Comparison of ENCODE assay signal across 18 cellular contexts in the genomic region with DNA sequence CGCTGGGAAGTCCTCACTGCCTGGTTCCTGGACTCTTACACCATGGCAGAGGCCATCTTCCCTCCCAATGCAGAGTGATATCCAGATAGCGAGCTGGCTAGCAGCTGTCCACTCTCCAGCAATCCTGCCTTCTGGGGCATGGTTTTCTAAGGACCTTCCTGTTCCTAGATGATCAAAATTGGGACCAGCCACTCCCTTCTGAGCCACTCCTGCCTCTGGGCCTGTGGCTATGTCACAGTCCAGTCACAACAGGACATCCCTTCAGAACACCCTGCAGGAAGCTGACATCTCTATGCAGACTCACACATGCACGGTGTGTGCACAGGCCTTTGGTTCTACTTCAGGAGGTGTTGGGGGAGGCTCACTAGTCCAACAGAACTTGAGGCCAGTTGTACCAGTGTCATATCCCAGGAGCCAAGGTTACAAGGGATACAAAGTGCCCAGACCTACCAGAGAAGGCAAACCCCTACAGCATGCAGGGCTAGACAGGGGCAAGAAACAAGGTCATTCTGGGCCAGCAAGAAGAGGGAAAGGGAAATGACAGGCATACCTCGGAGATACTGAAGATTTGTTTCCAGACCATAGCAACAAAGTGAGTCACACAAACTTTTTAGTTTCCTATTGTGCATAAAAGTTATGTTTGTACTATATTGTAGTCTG. TPM values are rescaled to one million over a fixed set of nuclear protein-coding genes. Genes with fewer than 3 reads are reported as not detected.
DNase-seq lines count a peak whose midpoint lies in the region; ATAC-seq, FAIRE-seq and TF ChIP-seq lines count a peak whose summit lies in the region.
"Had no signal": no experiment of that assay in that cellular context is flagged by ENCODE, and none has a peak within 500 bp of the region (broad histone marks: within the 10 kb centered on the region; RNA-seq: fewer than 3 reads in every experiment).

No MANE protein-coding gene starts in this region.

- no peaks in the 10 kb centered on the region for H3K79me2 ChIP-seq in K562 (ENCODE audit: control insufficient read depth, insufficient read depth, low read length)

- no peaks in the 10 kb centered on the region for H3K27me3 ChIP-seq in K562 (ENCODE audit: control insufficient read depth in 2 of 2, insufficient read depth in 2 of 2, low read length in 2 of 2)
- H3K27me3 ChIP-seq: heart left ventricle, tibial artery had no signal

- WGBS in K562 (ENCODE audit: insufficient coverage, low coverage, missing lambda C conversion rate), result 12% methylated on average over 4 of the region's 4 CpGs

- H3K9me1 ChIP-seq in K562 (ENCODE audit: control insufficient read depth, insufficient read depth, low read length), result no peaks in the 10 kb centered on the region

- peaks cover 16% of the 10 kb centered on the region; the same call in 2 of the 3 replicates for H3K36me3 ChIP-seq in K562 (ENCODE audit: control insufficient read depth, insufficient read depth, low read length)

- POLR2A ChIA-PET in K562 (lab: Yijun Ruan, JAX), result interaction anchor here (0.5 to 4.9 kb wide), 8 partner anchors 9 to 434 kb away, joined by 3 to 27 read pairs (median 3); a partner anchor contains a TSS

- intact Hi-C loops in K562 (cut with micrococcal nuclease), result loop anchor here (5.0 kb wide), 1 partner anchor 34 kb away; no protein-coding TSS in a partner anchor

- peak; percentile 82 for FAIRE-seq in K562 (lab: Jason Lieb, UNC)

- DNase-seq in activated T-cell treated with anti-CD3 and anti-CD28 coated beads, Interleukin-2, amount 50 U/mL, for 48 hours, result peak; percentile 18 to 19
- no peak for DNase-seq in activated T-cell treated with anti-CD3 and anti-CD28 coated beads, Interleukin-2, amount 50 U/mL, for 1 hour
- DNase-seq in K562 (ENCODE audit: extremely low read depth in 1 of 4, low spot score in 3 of 4) (peak in 3 of 4 experiments; percentile 45 to 62 (median 56)), kidney tubule cell (ENCODE audit: low spot score) (peak; percentile 46), islet precursor cell (no peak)
- DNase-seq in NK-92 treated with Interleukin-12 subunit alpha and Interleukin-12 subunit beta, amount 100 ng/mL, for 24 hours (lab: John Stamatoyannopoulos, UW), result no peak
- DNase-seq: activated CD8-positive, alpha-beta memory T cell treated with anti-CD3 and anti-CD28 coated beads, Interleukin-2, amount 50 U/mL, for 48 hours; anterior cingulate cortex; effector CD8-positive, alpha-beta T cell; heart left ventricle; left ventricle myocardium superior; NCI-H2081; occipital lobe; tibial artery had no signal

- peaks cover 10 to 20% of the 10 kb centered on the region in 2 experiments for H3K4me1 ChIP-seq in K562 (replicated peaks in 1 of 2; ENCODE audit: control insufficient read depth in 2 of 2, insufficient read depth in 2 of 2, low read length in 2 of 2)
- H3K4me1 ChIP-seq: heart left ventricle, tibial artery had no signal

- peak; percentile 38 for ATAC-seq in K562
- ATAC-seq in GM18907 (IDR thresholded peaks at IDR 0.05; ENCODE audit: unreplicated experiment), result no peak
- no peak for ATAC-seq in GM19463 (IDR thresholded peaks at IDR 0.05; ENCODE audit: unreplicated experiment)
- ATAC-seq: left ventricle myocardium superior had no signal

- 0 out of 2 replicates have a peak, but pooled peaks cover 6% of the 10 kb centered on the region for H4K20me1 ChIP-seq in K562 (replicated peaks; ENCODE audit: control insufficient read depth, insufficient read depth, low read length)

- CTCF ChIA-PET in K562 (lab: Yijun Ruan, JAX; ENCODE audit: low intra/inter-chr PET ratio), result no interaction called here

- H3K4me2 ChIP-seq in K562 (ENCODE audit: insufficient read depth, low read length), result peak overlapping the region; percentile 50
- H3K4me2 ChIP-seq: KMS-11 had no signal

- BruUV-seq in K562 (replicated peaks; lab: Mats Ljungman, UMichigan), result no TSS peak

- peak overlapping the region; percentile 75 for H2AFZ ChIP-seq in K562 (ENCODE audit: low read depth, low read length)

- no peak for TF ChIP-seq EP300 in K562 (IDR thresholded peaks at IDR 0.05; ENCODE audit: low read length)

- in situ Hi-C loops in K562 (cut with MboI), result loop anchor here (25.0 kb wide), 1 partner anchor 1436 kb away; a partner anchor contains a TSS

- peak overlapping the region; percentile 26 to 82; a peak in 1 of 4 replicates for H3K9ac ChIP-seq in K562 (ENCODE audit: insufficient read depth in 1 of 2, low read depth in 2 of 2, low read length in 2 of 2)
- H3K9ac ChIP-seq: KMS-11 had no signal

- TF ChIP-seq POLR2A in K562 (conservative IDR thresholded peaks at IDR 0.05), result no peak

- H3K9me3 ChIP-seq in K562 (replicated peaks; ENCODE audit: control insufficient read depth, insufficient read depth, low read depth, low read length), result no peaks in the 10 kb centered on the region
- H3K9me3 ChIP-seq: heart left ventricle, tibial artery had no signal

- TF ChIP-seq CTCF in K562 (IDR thresholded peaks at IDR 0.05 in 2 of 3, conservative IDR thresholded peaks at IDR 0.05 in 1 of 3; ENCODE audit: insufficient read depth in 2 of 3, low read depth in 1 of 3, low read length in 3 of 3), result no peak

- H3K4me3 ChIP-seq in K562, result no peak overlapping the region
- H3K4me3 ChIP-seq: heart left ventricle, tibial artery had no signal

- H3K27ac ChIP-seq in K562 (ENCODE audit: extremely low read depth, low read depth, low read length), result peak overlapping the region; percentile 66; the same call in 2 of the 3 replicates
- H3K27ac ChIP-seq: KMS-11, tibial artery had no signal

- no peak for TF ChIP-seq RAD21 in K562 (CRISPR knock-in tag; conservative IDR thresholded peaks at IDR 0.05 in 1 of 2, IDR thresholded peaks at IDR 0.05 in 1 of 2)

RNA-seq across cellular contexts. Expression of a gene that starts 2.7 kb away (rescaled TPM):
- total RNA-seq in K562 (2011; cell fraction: chromatin; rRNA removed; ENCODE audit: low replicate concordance), result not detected in 2 replicates
- total RNA-seq in K562 (2011; cell fraction: nucleolus; rRNA removed), result not detected in 2 replicates
- not detected in 2 replicates for total RNA-seq in K562 (2011; cell fraction: nucleoplasm; rRNA removed)
- total RNA-seq in K562 (2014; rRNA removed) (not detected in 2 replicates), K562 (2014; rRNA removed; fragmentation: Illumina TruSeq; extraction: Trizol) (not detected in 2 replicates), K562 (2015; rRNA removed; fragmentation: Illumina TruSeq; extraction: Trizol) (not detected in 2 replicates), K562 (2021) (not detected in 2 replicates)
- polyA plus RNA-seq in K562 (2011; rRNA removed) (not detected in 2 replicates), K562 (2014; fragmentation: Illumina TruSeq; extraction: Trizol) (not detected in 2 replicates), K562 (2014; fragmentation: Nextera tagmentation; extraction: Ambion mirVana) (not detected), K562 (2014; rRNA removed) (not detected in 2 replicates)
- not detected in 2 replicates for polyA plus RNA-seq in K562 (2011; cell fraction: cytosol; rRNA removed)
- not detected in 2 replicates for polyA plus RNA-seq in K562 (2011; cell fraction: nucleus; rRNA removed)
- 0.11 TPM in 1 of 2 replicates, not detected in the other for polyA plus RNA-seq in K562 (2012)
- polyA minus RNA-seq in K562 (2011; rRNA and poly(A)+ RNA removed), result not detected in 2 replicates
- polyA minus RNA-seq in K562 (2011; cell fraction: cytosol; rRNA and poly(A)+ RNA removed), result not detected in 2 replicates
- polyA minus RNA-seq in K562 (2011; cell fraction: nucleus; rRNA and poly(A)+ RNA removed), result not detected in 2 replicates
- total RNA-seq: heart left ventricle, left ventricle myocardium superior, occipital lobe had no signal
- polyA plus RNA-seq: AG04450, heart left ventricle had no signal

RNA-seq across cellular contexts. Expression of a gene that starts 15.7 kb away (rescaled TPM):
- total RNA-seq in K562 (2011; cell fraction: chromatin; rRNA removed; ENCODE audit: low replicate concordance), result 951 and 1,610 TPM in 2 replicates
- 907 and 916 TPM in 2 replicates for total RNA-seq in K562 (2011; cell fraction: nucleolus; rRNA removed)
- 1,013 and 1,191 TPM in 2 replicates for total RNA-seq in K562 (2011; cell fraction: nucleoplasm; rRNA removed)
- total RNA-seq in K562 (2014; rRNA removed) (769 and 923 TPM in 2 replicates), K562 (2014; rRNA removed; fragmentation: Illumina TruSeq; extraction: Trizol) (541 and 592 TPM in 2 replicates), K562 (2015; rRNA removed; fragmentation: Illumina TruSeq; extraction: Trizol) (468 and 485 TPM in 2 replicates), K562 (2021) (539 and 597 TPM in 2 replicates)
- polyA plus RNA-seq in K562 (2011; rRNA removed) (665 and 668 TPM in 2 replicates), K562 (2014; fragmentation: Illumina TruSeq; extraction: Trizol) (542 and 628 TPM in 2 replicates), K562 (2014; fragmentation: Nextera tagmentation; extraction: Ambion mirVana) (100 to 1,000 TPM; 479 to 565 TPM), K562 (2014; rRNA removed) (869 and 906 TPM in 2 replicates)
- polyA plus RNA-seq in K562 (2011; cell fraction: cytosol; rRNA removed), result 781 and 900 TPM in 2 replicates
- 1,075 and 1,764 TPM in 2 replicates for polyA plus RNA-seq in K562 (2011; cell fraction: nucleus; rRNA removed)
- polyA plus RNA-seq in K562 (2012), result 515 and 679 TPM in 2 replicates
- 782 and 1,359 TPM in 2 replicates for polyA minus RNA-seq in K562 (2011; rRNA and poly(A)+ RNA removed)
- polyA minus RNA-seq in K562 (2011; cell fraction: cytosol; rRNA and poly(A)+ RNA removed), result 345 and 506 TPM in 2 replicates
- 336 and 420 TPM in 2 replicates for polyA minus RNA-seq in K562 (2011; cell fraction: nucleus; rRNA and poly(A)+ RNA removed)

RNA-seq across cellular contexts. Expression of a gene that starts 20.3 kb away (rescaled TPM):
- total RNA-seq in K562 (2011; cell fraction: chromatin; rRNA removed; ENCODE audit: low replicate concordance), result 1.9 and 2.5 TPM in 2 replicates
- total RNA-seq in K562 (2011; cell fraction: nucleolus; rRNA removed), result 1.6 and 1.7 TPM in 2 replicates
- 1.5 and 3.5 TPM in 2 replicates for total RNA-seq in K562 (2011; cell fraction: nucleoplasm; rRNA removed)
- 0.12 and 0.14 TPM in 2 replicates for total RNA-seq in K562 (2014; rRNA removed)
- total RNA-seq in K562 (2014; rRNA removed; fragmentation: Illumina TruSeq; extraction: Trizol), result 0.29 and 0.32 TPM in 2 replicates
- 0.33 and 0.57 TPM in 2 replicates for total RNA-seq in K562 (2015; rRNA removed; fragmentation: Illumina TruSeq; extraction: Trizol)
- total RNA-seq in K562 (2021), result 0.47 and 0.49 TPM in 2 replicates
- 1.0 and 1.5 TPM in 2 replicates for polyA plus RNA-seq in K562 (2011; rRNA removed)
- 0.81 and 1.3 TPM in 2 replicates for polyA plus RNA-seq in K562 (2011; cell fraction: cytosol; rRNA removed)
- 1.6 and 1.9 TPM in 2 replicates for polyA plus RNA-seq in K562 (2011; cell fraction: nucleus; rRNA removed)
- polyA plus RNA-seq in K562 (2012), result 0.68 and 0.72 TPM in 2 replicates
- 0.55 and 1.1 TPM in 2 replicates for polyA plus RNA-seq in K562 (2014; fragmentation: Illumina TruSeq; extraction: Trizol)
- under 1 TPM; 0.15 to 0.17 TPM for polyA plus RNA-seq in K562 (2014; fragmentation: Nextera tagmentation; extraction: Ambion mirVana)
- 0.38 and 0.78 TPM in 2 replicates for polyA plus RNA-seq in K562 (2014; rRNA removed)
- polyA minus RNA-seq in K562 (2011; rRNA and poly(A)+ RNA removed), result 0.28 and 0.60 TPM in 2 replicates
- not detected in 2 replicates for polyA minus RNA-seq in K562 (2011; cell fraction: cytosol; rRNA and poly(A)+ RNA removed)
- polyA minus RNA-seq in K562 (2011; cell fraction: nucleus; rRNA and poly(A)+ RNA removed), result 0.44 TPM in 1 of 2 replicates, not detected in the other

RNA-seq across cellular contexts. Expression of a gene that starts 21.3 kb away (rescaled TPM):
- total RNA-seq in K562 (2011; cell fraction: chromatin; rRNA removed; ENCODE audit: low replicate concordance), result 6.9 and 18.5 TPM in 2 replicates
- total RNA-seq in K562 (2011; cell fraction: nucleolus; rRNA removed), result 18.0 and 22.0 TPM in 2 replicates
- 8.6 and 12.2 TPM in 2 replicates for total RNA-seq in K562 (2011; cell fraction: nucleoplasm; rRNA removed)
- total RNA-seq in K562 (2014; rRNA removed) (32.9 and 33.1 TPM in 2 replicates), K562 (2014; rRNA removed; fragmentation: Illumina TruSeq; extraction: Trizol) (5.8 and 7.6 TPM in 2 replicates), K562 (2015; rRNA removed; fragmentation: Illumina TruSeq; extraction: Trizol) (17.0 and 18.1 TPM in 2 replicates), K562 (2021) (24.7 and 28.7 TPM in 2 replicates)
- polyA plus RNA-seq in K562 (2011; rRNA removed) (5.7 and 9.0 TPM in 2 replicates), K562 (2014; fragmentation: Illumina TruSeq; extraction: Trizol) (4.3 and 14.0 TPM in 2 replicates), K562 (2014; fragmentation: Nextera tagmentation; extraction: Ambion mirVana) (under 1 TPM; 0.49 to 0.59 TPM), K562 (2014; rRNA removed) (26.6 and 32.6 TPM in 2 replicates)
- 14.1 and 38.6 TPM in 2 replicates for polyA plus RNA-seq in K562 (2011; cell fraction: cytosol; rRNA removed)
- polyA plus RNA-seq in K562 (2011; cell fraction: nucleus; rRNA removed), result 22.5 and 31.4 TPM in 2 replicates
- 16.3 and 46.1 TPM in 2 replicates for polyA plus RNA-seq in K562 (2012)
- 2.6 and 2.7 TPM in 2 replicates for polyA minus RNA-seq in K562 (2011; rRNA and poly(A)+ RNA removed)
- polyA minus RNA-seq in K562 (2011; cell fraction: cytosol; rRNA and poly(A)+ RNA removed), result 9.0 and 12.8 TPM in 2 replicates
- polyA minus RNA-seq in K562 (2011; cell fraction: nucleus; rRNA and poly(A)+ RNA removed), result 6.3 and 8.0 TPM in 2 replicates

RNA-seq across cellular contexts. Expression of a gene that starts 28.1 kb away (rescaled TPM):
- 34.9 and 52.1 TPM in 2 replicates for total RNA-seq in K562 (2011; cell fraction: chromatin; rRNA removed; ENCODE audit: low replicate concordance)
- 45.0 and 45.7 TPM in 2 replicates for total RNA-seq in K562 (2011; cell fraction: nucleolus; rRNA removed)
- total RNA-seq in K562 (2011; cell fraction: nucleoplasm; rRNA removed), result 44.4 and 50.8 TPM in 2 replicates
- total RNA-seq in K562 (2014; rRNA removed) (18.5 and 21.8 TPM in 2 replicates), K562 (2014; rRNA removed; fragmentation: Illumina TruSeq; extraction: Trizol) (16.5 and 18.8 TPM in 2 replicates), K562 (2015; rRNA removed; fragmentation: Illumina TruSeq; extraction: Trizol) (19.8 and 20.6 TPM in 2 replicates), K562 (2021) (21.0 and 23.2 TPM in 2 replicates)
- polyA plus RNA-seq in K562 (2011; rRNA removed) (25.0 and 32.6 TPM in 2 replicates), K562 (2014; fragmentation: Illumina TruSeq; extraction: Trizol) (27.7 and 34.5 TPM in 2 replicates), K562 (2014; fragmentation: Nextera tagmentation; extraction: Ambion mirVana) (10 to 100 TPM; 13.3 to 18.9 TPM), K562 (2014; rRNA removed) (21.5 and 24.0 TPM in 2 replicates)
- polyA plus RNA-seq in K562 (2011; cell fraction: cytosol; rRNA removed), result 32.5 and 47.5 TPM in 2 replicates
- 29.0 and 29.3 TPM in 2 replicates for polyA plus RNA-seq in K562 (2011; cell fraction: nucleus; rRNA removed)
- polyA plus RNA-seq in K562 (2012), result 16.5 and 30.9 TPM in 2 replicates
- polyA minus RNA-seq in K562 (2011; rRNA and poly(A)+ RNA removed), result 37.4 and 40.1 TPM in 2 replicates
- 21.2 and 28.8 TPM in 2 replicates for polyA minus RNA-seq in K562 (2011; cell fraction: cytosol; rRNA and poly(A)+ RNA removed)
- 6.1 and 9.4 TPM in 2 replicates for polyA minus RNA-seq in K562 (2011; cell fraction: nucleus; rRNA and poly(A)+ RNA removed)

Comparison
In these comparisons a context has a peak if more than half of its experiments do, and no peak if none do; other contexts are left out.
1. DNase-seq: peak in activated T-cell treated with anti-CD3 and anti-CD28 coated beads, Interleukin-2, amount 50 U/mL, for 48 hours (2 of 2), K562 (3 of 4) and kidney tubule cell (single experiment); none in activated T-cell treated with anti-CD3 and anti-CD28 coated beads, Interleukin-2, amount 50 U/mL, for 1 hour (single experiment), NK-92 treated with Interleukin-12 subunit alpha and Interleukin-12 subunit beta, amount 100 ng/mL, for 24 hours (single experiment) and islet precursor cell (single experiment).